Comparison of ENCODE assay signal across 10 cellular contexts in the genomic region with DNA sequence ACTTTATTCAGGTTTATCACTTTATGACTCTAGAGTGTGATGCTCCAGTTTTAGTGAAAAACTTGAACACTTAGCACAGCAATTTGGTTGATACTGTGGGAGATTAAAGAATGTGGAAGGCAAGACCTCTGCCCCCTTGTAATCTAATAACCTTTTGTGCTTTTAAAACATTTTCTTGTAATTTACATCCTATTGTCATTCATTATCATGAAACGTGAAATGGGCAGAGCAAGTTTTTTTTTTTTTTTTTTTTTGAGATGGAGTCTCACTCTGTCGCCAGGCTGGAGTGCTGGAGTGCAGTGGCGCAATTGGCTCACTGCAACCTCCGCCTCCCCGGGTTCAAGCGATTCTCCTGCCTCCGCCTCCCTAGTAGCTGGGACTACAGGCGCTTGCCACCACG. TPM values are rescaled to one million over a fixed set of nuclear protein-coding genes. Genes with fewer than 3 reads are reported as not detected.
A peak's percentile ranks its signal among the peaks of the same experiment; 100 is the strongest.
DNase-seq lines count a peak whose midpoint lies in the region; ATAC-seq and TF ChIP-seq lines count a peak whose summit lies in the region.
"Had no signal": no experiment of that assay in that cellular context is flagged by ENCODE, and none has a peak within 500 bp of the region (broad histone marks: within the 10 kb centered on the region; RNA-seq: fewer than 3 reads in every experiment).

No MANE protein-coding gene starts in this region.

- intact Hi-C loops in activated CD4-positive, alpha-beta memory T cell treated with anti-CD3 and anti-CD28 coated beads for 36 hours (cut with micrococcal nuclease) = loop anchor here (5.0 to 10.0 kb wide), 2 partner anchors 219 to 589 kb away; a partner anchor contains a TSS

- peaks cover 26% of the 10 kb centered on the region for H3K36me3 Mint-ChIP-seq in activated CD4-positive, alpha-beta T cell treated with anti-CD3 and anti-CD28 coated beads, Interleukin-2, amount 10 ng/mL, durations not matched to agents 7 days and 5 days (ENCODE audit: low read depth)
- peaks cover 12% of the 10 kb centered on the region for H3K36me3 Mint-ChIP-seq in activated CD4-positive, alpha-beta memory T cell treated with anti-CD3 and anti-CD28 coated beads for 36 hours
- H3K36me3 Mint-ChIP-seq in glutamatergic neuron (ENCODE audit: unreplicated experiment) = no peaks in the 10 kb centered on the region
- peaks cover 5 to 20% of the 10 kb centered on the region in 2 donors for H3K36me3 Mint-ChIP-seq in stimulated activated naive B cell treated with anti-CD40 and anti-IgM and Interleukin-4, amounts not matched to agents 10 μg/mL and 1 μg/mL and 100 μg/mL, for 72 hours

- peaks cover 38% of the 10 kb centered on the region for H3K4me1 Mint-ChIP-seq in activated CD4-positive, alpha-beta T cell treated with anti-CD3 and anti-CD28 coated beads, Interleukin-2, amount 10 ng/mL, durations not matched to agents 7 days and 5 days
- peaks cover 47% of the 10 kb centered on the region for H3K4me1 Mint-ChIP-seq in activated CD4-positive, alpha-beta memory T cell treated with anti-CD3 and anti-CD28 coated beads for 36 hours (ENCODE audit: low read depth)
- peaks cover 19% of the 10 kb centered on the region for H3K4me1 Mint-ChIP-seq in glutamatergic neuron (ENCODE audit: low read depth, unreplicated experiment)
- peaks cover 23 to 46% of the 10 kb centered on the region in 2 donors for H3K4me1 Mint-ChIP-seq in stimulated activated naive B cell treated with anti-CD40 and anti-IgM and Interleukin-4, amounts not matched to agents 10 μg/mL and 1 μg/mL and 100 μg/mL, for 72 hours

- no peaks in the 10 kb centered on the region for H3K27me3 Mint-ChIP-seq in activated CD4-positive, alpha-beta T cell treated with anti-CD3 and anti-CD28 coated beads, Interleukin-2, amount 10 ng/mL, durations not matched to agents 7 days and 5 days
- no peaks in the 10 kb centered on the region for H3K27me3 Mint-ChIP-seq in activated CD4-positive, alpha-beta memory T cell treated with anti-CD3 and anti-CD28 coated beads for 36 hours
- peaks cover 7% of the 10 kb centered on the region for H3K27me3 Mint-ChIP-seq in glutamatergic neuron (ENCODE audit: unreplicated experiment)
- no peaks in the 10 kb centered on the region for H3K27me3 Mint-ChIP-seq in stimulated activated naive B cell treated with anti-CD40 and anti-IgM and Interleukin-4, amounts not matched to agents 10 μg/mL and 1 μg/mL and 100 μg/mL, for 72 hours

- no peak for ATAC-seq in stimulated activated naive B cell treated with anti-CD40 and anti-IgM and Interleukin-4, amounts not matched to agents 10 μg/mL and 1 μg/mL and 100 μg/mL, for 72 hours (replicated peaks)
- ATAC-seq in GM18868 (IDR thresholded peaks at IDR 0.05; ENCODE audit: unreplicated experiment) = no peak
- ATAC-seq in GM21825 (IDR thresholded peaks at IDR 0.05; ENCODE audit: unreplicated experiment) = no peak

- CTCF ChIA-PET in activated CD4-positive, alpha-beta T cell treated with anti-CD3 and anti-CD28 coated beads, Interleukin-2, amount 10 ng/mL, durations not matched to agents 7 days and 5 days (lab: Charles Lee) = interaction anchor here (0.6 kb wide), 1 partner anchor 20 kb away, joined by 3 read pairs; no protein-coding TSS in a partner anchor
- CTCF ChIA-PET in activated CD4-positive, alpha-beta memory T cell treated with anti-CD3 and anti-CD28 coated beads for 36 hours (lab: Charles Lee) = no interaction called here

- H3K4me3 Mint-ChIP-seq in activated CD4-positive, alpha-beta T cell treated with anti-CD3 and anti-CD28 coated beads, Interleukin-2, amount 10 ng/mL, durations not matched to agents 7 days and 5 days = peak overlapping the region; percentile 93
- H3K4me3 Mint-ChIP-seq in activated CD4-positive, alpha-beta memory T cell treated with anti-CD3 and anti-CD28 coated beads for 36 hours = peak overlapping the region; percentile 97
- peak overlapping the region; percentile 99 for H3K4me3 Mint-ChIP-seq in glutamatergic neuron (ENCODE audit: unreplicated experiment)
- peak overlapping the region; percentile 95 to 98 for H3K4me3 Mint-ChIP-seq in stimulated activated naive B cell treated with anti-CD40 and anti-IgM and Interleukin-4, amounts not matched to agents 10 μg/mL and 1 μg/mL and 100 μg/mL, for 72 hours

- POLR2A ChIA-PET in activated CD4-positive, alpha-beta T cell treated with anti-CD3 and anti-CD28 coated beads, Interleukin-2, amount 10 ng/mL, durations not matched to agents 7 days and 5 days (lab: Charles Lee) = interaction anchor here (0.8 kb wide), 1 partner anchor 8 kb away, joined by 3 read pairs; no protein-coding TSS in a partner anchor
- POLR2A ChIA-PET in activated CD4-positive, alpha-beta memory T cell treated with anti-CD3 and anti-CD28 coated beads for 36 hours (lab: Charles Lee) = no interaction called here

- H3K27ac Mint-ChIP-seq in activated CD4-positive, alpha-beta T cell treated with anti-CD3 and anti-CD28 coated beads, Interleukin-2, amount 10 ng/mL, durations not matched to agents 7 days and 5 days = peak overlapping the region; percentile 99
- peak overlapping the region; percentile 95 for H3K27ac Mint-ChIP-seq in activated CD4-positive, alpha-beta memory T cell treated with anti-CD3 and anti-CD28 coated beads for 36 hours
- H3K27ac Mint-ChIP-seq in glutamatergic neuron (ENCODE audit: unreplicated experiment) = peak overlapping the region; percentile 17
- H3K27ac Mint-ChIP-seq in stimulated activated naive B cell treated with anti-CD40 and anti-IgM and Interleukin-4, amounts not matched to agents 10 μg/mL and 1 μg/mL and 100 μg/mL, for 72 hours = peak overlapping the region; percentile 99

- no peaks in the 10 kb centered on the region for H3K9me3 Mint-ChIP-seq in activated CD4-positive, alpha-beta T cell treated with anti-CD3 and anti-CD28 coated beads, Interleukin-2, amount 10 ng/mL, durations not matched to agents 7 days and 5 days
- no peaks in the 10 kb centered on the region for H3K9me3 Mint-ChIP-seq in activated CD4-positive, alpha-beta memory T cell treated with anti-CD3 and anti-CD28 coated beads for 36 hours
- H3K9me3 Mint-ChIP-seq in glutamatergic neuron (ENCODE audit: unreplicated experiment) = peaks cover 9% of the 10 kb centered on the region
- no peaks in the 10 kb centered on the region for H3K9me3 Mint-ChIP-seq in stimulated activated naive B cell treated with anti-CD40 and anti-IgM and Interleukin-4, amounts not matched to agents 10 μg/mL and 1 μg/mL and 100 μg/mL, for 72 hours

- TF ChIP-seq CTCF in glutamatergic neuron (IDR thresholded peaks at IDR 0.05; ENCODE audit: partially characterized antibody, unreplicated experiment) = no peak

- DNase-seq in activated CD4-positive, alpha-beta T cell treated with anti-CD3 and anti-CD28 coated beads, Interleukin-2, amount 10 ng/mL, durations not matched to agents 7 days and 5 days = no peak
- DNase-seq in activated CD4-positive, alpha-beta T cell treated with anti-CD3 and anti-CD28 coated beads, Interleukin-2, amount 50 U/mL, for 48 hours = no peak
- no peak for DNase-seq in activated CD4-positive, alpha-beta memory T cell treated with anti-CD3 and anti-CD28 coated beads for 36 hours
- DNase-seq in glutamatergic neuron (no peak), retina (no peak)
- DNase-seq in stimulated activated naive B cell treated with anti-CD40 and anti-IgM and Interleukin-4, amounts not matched to agents 10 μg/mL and 1 μg/mL and 100 μg/mL, for 72 hours = no peak
- DNase-seq: central memory CD4-positive, alpha-beta T cell had no signal

RNA-seq across cellular contexts. Expression of a gene that starts 1.8 kb away (rescaled TPM):
- total RNA-seq in activated CD4-positive, alpha-beta T cell treated with anti-CD3 and anti-CD28 coated beads, Interleukin-2, amount 10 ng/mL, durations not matched to agents 7 days and 5 days = 10 to 100 TPM; 87.0 to 96.0 TPM
- total RNA-seq in activated CD4-positive, alpha-beta memory T cell treated with anti-CD3 and anti-CD28 coated beads for 36 hours = 100 to 1,000 TPM; 104 to 110 TPM
- 128 TPM for total RNA-seq in glutamatergic neuron (ENCODE audit: unreplicated experiment)

RNA-seq across cellular contexts. Expression of a gene that starts 39.6 kb away (rescaled TPM):
- under 1 TPM; 0.75 to 0.77 TPM for total RNA-seq in activated CD4-positive, alpha-beta T cell treated with anti-CD3 and anti-CD28 coated beads, Interleukin-2, amount 10 ng/mL, durations not matched to agents 7 days and 5 days
- total RNA-seq in activated CD4-positive, alpha-beta memory T cell treated with anti-CD3 and anti-CD28 coated beads for 36 hours = 1 to 10 TPM; 1.0 to 1.4 TPM
- total RNA-seq in glutamatergic neuron (ENCODE audit: unreplicated experiment) = not detected

RNA-seq across cellular contexts. Expression of a gene that starts 46.2 kb away (rescaled TPM):
- total RNA-seq in activated CD4-positive, alpha-beta T cell treated with anti-CD3 and anti-CD28 coated beads, Interleukin-2, amount 10 ng/mL, durations not matched to agents 7 days and 5 days = 10 to 100 TPM; 12.7 to 13.4 TPM
- 10 to 100 TPM; 24.0 to 26.3 TPM for total RNA-seq in activated CD4-positive, alpha-beta memory T cell treated with anti-CD3 and anti-CD28 coated beads for 36 hours
- not detected for total RNA-seq in glutamatergic neuron (ENCODE audit: unreplicated experiment)
- total RNA-seq: renal cortical epithelial cell had no signal

RNA-seq across cellular contexts. Expression of a gene that starts 49.9 kb away (rescaled TPM):
- 100 to 1,000 TPM; 168 to 222 TPM for total RNA-seq in activated CD4-positive, alpha-beta T cell treated with anti-CD3 and anti-CD28 coated beads, Interleukin-2, amount 10 ng/mL, durations not matched to agents 7 days and 5 days
- 100 to 1,000 TPM; 163 to 179 TPM for total RNA-seq in activated CD4-positive, alpha-beta memory T cell treated with anti-CD3 and anti-CD28 coated beads for 36 hours
- total RNA-seq in glutamatergic neuron (ENCODE audit: unreplicated experiment) = 372 TPM

RNA-seq across cellular contexts. Expression of a gene that starts 51.4 kb away (rescaled TPM):
- 1 to 10 TPM; 3.3 to 3.4 TPM for total RNA-seq in activated CD4-positive, alpha-beta T cell treated with anti-CD3 and anti-CD28 coated beads, Interleukin-2, amount 10 ng/mL, durations not matched to agents 7 days and 5 days
- total RNA-seq in activated CD4-positive, alpha-beta memory T cell treated with anti-CD3 and anti-CD28 coated beads for 36 hours = 1 to 10 TPM; 3.8 to 3.9 TPM
- total RNA-seq in glutamatergic neuron (ENCODE audit: unreplicated experiment) = 1.3 TPM

Comparison
In these comparisons a context has a peak if more than half of its experiments do, and no peak if none do; other contexts are left out.
1. H3K27ac Mint-ChIP-seq: peak in every context shown above with its lines; median percentile 99 in activated CD4-positive, alpha-beta T cell treated with anti-CD3 and anti-CD28 coated beads, Interleukin-2, amount 10 ng/mL, durations not matched to agents 7 days and 5 days; 99 in stimulated activated naive B cell treated with anti-CD40 and anti-IgM and Interleukin-4, amounts not matched to agents 10 μg/mL and 1 μg/mL and 100 μg/mL, for 72 hours; 95 in activated CD4-positive, alpha-beta memory T cell treated with anti-CD3 and anti-CD28 coated beads for 36 hours; 17 in glutamatergic neuron.
2. RNA of a gene that starts 46.2 kb away (total RNA-seq): 24.0 to 26.3 TPM in activated CD4-positive, alpha-beta memory T cell treated with anti-CD3 and anti-CD28 coated beads for 36 hours and 12.7 to 13.4 TPM in activated CD4-positive, alpha-beta T cell treated with anti-CD3 and anti-CD28 coated beads, Interleukin-2, amount 10 ng/mL, durations not matched to agents 7 days and 5 days; not detected in glutamatergic neuron (single experiment); every median in the first group is over 10 times any median in the second.
3. Peak in every context shown above with its lines, with median percentiles within 50 percentile points of each other: H3K4me3 Mint-ChIP-seq.